Comparison of ENCODE assay signal across 23 cellular contexts in the genomic region with DNA sequence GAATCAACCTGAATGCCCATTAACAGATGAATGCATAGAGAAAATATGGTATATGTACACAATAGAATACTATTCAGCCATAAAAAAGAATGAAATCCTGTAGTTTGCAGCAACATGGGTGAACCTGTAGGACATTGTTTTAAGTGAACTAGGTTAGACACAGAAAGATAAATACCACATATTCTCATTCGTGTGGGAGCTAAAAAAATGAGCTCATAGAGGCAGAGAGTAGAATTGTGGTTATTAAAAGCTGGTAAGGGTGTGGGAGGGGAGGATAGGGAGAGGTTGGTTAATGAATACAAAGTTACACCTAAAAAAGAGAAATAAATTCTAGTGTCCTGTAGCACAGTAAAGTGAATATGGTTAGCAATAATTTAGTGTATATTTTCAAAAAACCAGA. TPM values are rescaled to one million over a fixed set of nuclear protein-coding genes. Genes with fewer than 3 reads are reported as not detected.
DNase-seq lines count a peak whose midpoint lies in the region; ATAC-seq and TF ChIP-seq lines count a peak whose summit lies in the region.
"Had no signal": no experiment of that assay in that cellular context is flagged by ENCODE, and none has a peak within 500 bp of the region (broad histone marks: within the 10 kb centered on the region; RNA-seq: fewer than 3 reads in every experiment).

No MANE protein-coding gene starts in this region.

- DNase-seq in WERI-Rb-1: no peak
- no peak for DNase-seq in SIG-M5 treated with dmso at 0.1 percent for 504 hours (lab: John Stamatoyannopoulos, UW; ENCODE audit: unreplicated experiment)
- DNase-seq in omental fat pad (ENCODE audit: low spot score): no peak
- no peak for DNase-seq in GF-D8 (lab: John Stamatoyannopoulos, UW)
- DNase-seq in LoVo (ENCODE audit: low spot score): no peak
- DNase-seq: activated CD4-positive, alpha-beta T cell treated with anti-CD3 and anti-CD28 coated beads, Interleukin-2, amount 10 ng/mL, durations not matched to agents 24 days and 14 days; activated CD8-positive, alpha-beta memory T cell treated with anti-CD3 and anti-CD28 coated beads, Interleukin-2, amount 10 ng/mL, durations not matched to agents 7 days and 5 days; activated naive CD4-positive, alpha-beta T cell treated with anti-CD3 and anti-CD28 coated beads, Interleukin-2, amount 50 U/mL, for 16 hours; CD4-positive, CD25-positive, alpha-beta regulatory T cell; colonic mucosa; endodermal cell; esophagus squamous epithelium; left colon; NCI-H1105; NCI-H1930; NCI-H226; psoas muscle; T-helper 1 cell; transverse colon had no signal

- peak overlapping the region; percentile 77 for H3K27ac ChIP-seq in WERI-Rb-1
- H3K27ac ChIP-seq: colonic mucosa, esophagus squamous epithelium, psoas muscle, SJSA1, transverse colon had no signal

- H3K9me3 ChIP-seq in WERI-Rb-1 (ENCODE audit: severe bottlenecking): peaks cover 9% of the 10 kb centered on the region
- H3K9me3 ChIP-seq: colonic mucosa, esophagus squamous epithelium, psoas muscle, SJSA1, transverse colon had no signal

- H3K27me3 ChIP-seq in WERI-Rb-1 (ENCODE audit: insufficient read depth, low read depth, severe bottlenecking): no peaks in the 10 kb centered on the region
- H3K27me3 ChIP-seq: colonic mucosa, esophagus squamous epithelium, transverse colon had no signal

- H3K4me3 ChIP-seq in WERI-Rb-1 (ENCODE audit: low read depth, low read length): no peak overlapping the region
- H3K4me3 ChIP-seq: colonic mucosa, esophagus squamous epithelium, psoas muscle, SJSA1, transverse colon had no signal

- TF ChIP-seq CTCF in WERI-Rb-1 (IDR thresholded peaks at IDR 0.05; ENCODE audit: low read depth, low read length) (no peak), omental fat pad (IDR thresholded peaks at IDR 0.05) (no peak)

- H3K36me3 ChIP-seq in WERI-Rb-1: no peaks in the 10 kb centered on the region
- H3K36me3 ChIP-seq: colonic mucosa, esophagus squamous epithelium, SJSA1, transverse colon had no signal

- ATAC-seq in GM18867 (IDR thresholded peaks at IDR 0.05; ENCODE audit: unreplicated experiment) (peak; percentile 32), HG02588 (IDR thresholded peaks at IDR 0.05; ENCODE audit: unreplicated experiment) (peak; percentile 32), HG03060 (IDR thresholded peaks at IDR 0.05; ENCODE audit: low read depth, unreplicated experiment) (peak; percentile 28), omental fat pad (ENCODE audit: low FRiP score) (no peak)
- ATAC-seq: activated CD8-positive, alpha-beta memory T cell treated with anti-CD3 and anti-CD28 coated beads, Interleukin-2, amount 10 ng/mL, durations not matched to agents 7 days and 5 days; left colon; psoas muscle had no signal

RNA-seq across cellular contexts. Expression of a gene that starts 23.5 kb away (rescaled TPM):
- 10 to 100 TPM in 1 of 4 donors, 1 to 10 TPM in 3; 2.5 to 13.9 (median 6.1) TPM for total RNA-seq in omental fat pad

RNA-seq across cellular contexts. Expression of a gene that starts 26.3 kb away (rescaled TPM):
- total RNA-seq in omental fat pad: 10 to 100 TPM; 49.6 to 96.6 (median 64.9) TPM

RNA-seq across cellular contexts. Expression of a gene that starts 45.3 kb away (rescaled TPM):
- 1 to 10 TPM in 3 of 4 donors, under 1 TPM in 1; 0.84 to 5.7 (median 2.5) TPM for total RNA-seq in omental fat pad
- total RNA-seq: CD4-positive, CD25-positive, alpha-beta regulatory T cell had no signal
